10 cellular contexts compared by ENCODE assay signal in the genomic region with DNA sequence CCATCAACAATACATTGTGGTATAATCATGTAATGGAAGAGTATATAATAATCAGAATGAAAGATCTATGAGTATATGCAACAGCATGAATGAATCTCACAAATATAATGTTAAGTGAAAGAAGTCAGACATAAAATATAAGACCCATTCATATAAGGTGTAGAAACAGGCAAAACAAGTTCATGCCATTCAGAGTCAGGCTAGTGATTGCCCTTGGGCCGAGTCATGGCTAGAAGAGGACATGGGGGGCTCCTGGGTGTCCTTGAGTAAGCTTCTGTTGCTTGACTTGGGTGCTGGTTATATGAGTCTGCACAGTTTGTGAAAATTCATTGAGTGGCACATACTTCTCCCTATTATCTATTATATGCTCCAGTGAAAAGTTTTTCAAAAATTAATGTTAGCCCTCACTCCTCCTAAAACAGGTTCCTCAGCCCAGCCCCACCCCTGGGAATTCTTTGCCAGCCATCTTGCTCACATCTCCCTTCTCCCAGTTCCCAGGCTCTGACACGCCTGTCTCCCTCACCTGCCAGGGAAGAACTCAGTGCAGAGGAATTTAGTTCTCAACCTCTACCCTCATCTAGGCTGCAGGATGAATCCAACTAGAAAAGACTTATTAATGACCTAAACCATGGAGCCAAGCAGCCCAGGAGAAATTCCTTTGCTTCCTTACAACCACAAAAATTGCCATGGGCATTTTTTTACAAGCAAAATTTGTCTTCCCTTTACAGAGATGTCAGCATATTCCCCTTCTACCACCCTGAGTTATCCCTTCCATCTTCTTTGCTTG. TPM values are rescaled to one million over a fixed set of nuclear protein-coding genes. Genes with fewer than 3 reads are reported as not detected.
DNase-seq lines count a peak whose midpoint lies in the region; ATAC-seq, FAIRE-seq and TF ChIP-seq lines count a peak whose summit lies in the region.
"Had no signal": no experiment of that assay in that cellular context is flagged by ENCODE, and none has a peak within 500 bp of the region (broad histone marks: within the 10 kb centered on the region; RNA-seq: fewer than 3 reads in every experiment).

No MANE protein-coding gene starts in this region.

- no peak for ATAC-seq in activated T-helper 17 cell treated with anti-CD3 and anti-CD28 coated beads, Interleukin-2, amount 50 U/mL, for 72 hours (replicated peaks)
- no peak for ATAC-seq in activated CD8-positive, alpha-beta memory T cell treated with anti-CD3 and anti-CD28 coated beads, Interleukin-2, amount 10 ng/mL, durations not matched to agents 7 days and 5 days

- TF ChIP-seq POLR2A in H54 (IDR thresholded peaks at IDR 0.05; ENCODE audit: low read depth, low read length) (no peak), suprapubic skin (IDR thresholded peaks at IDR 0.05) (no peak)

- H3K4me1 Mint-ChIP-seq in activated T-helper 17 cell treated with anti-CD3 and anti-CD28 coated beads, Interleukin-2, amount 50 U/mL, for 72 hours = no peaks in the 10 kb centered on the region
- H3K4me1 Mint-ChIP-seq in activated CD8-positive, alpha-beta memory T cell treated with anti-CD3 and anti-CD28 coated beads, Interleukin-2, amount 10 ng/mL, durations not matched to agents 7 days and 5 days = peaks cover under 1% of the 10 kb centered on the region

- H3K27ac ChIP-seq in RWPE1 (peak overlapping the region; percentile 80), suprapubic skin (peak overlapping the region; percentile 36)

- no peak overlapping the region for H3K4me3 Mint-ChIP-seq in activated T-helper 17 cell treated with anti-CD3 and anti-CD28 coated beads, Interleukin-2, amount 50 U/mL, for 72 hours
- H3K4me3 Mint-ChIP-seq in activated CD8-positive, alpha-beta memory T cell treated with anti-CD3 and anti-CD28 coated beads, Interleukin-2, amount 10 ng/mL, durations not matched to agents 7 days and 5 days = no peak overlapping the region

- CTCF ChIA-PET in RWPE1 (lab: Yijun Ruan, JAX) = interaction anchor here (0.7 kb wide), 1 partner anchor 70 kb away, joined by 3 read pairs; no protein-coding TSS in a partner anchor
- CTCF ChIA-PET in activated CD8-positive, alpha-beta memory T cell treated with anti-CD3 and anti-CD28 coated beads, Interleukin-2, amount 10 ng/mL, durations not matched to agents 7 days and 5 days (lab: Charles Lee) = no interaction called here

- H3K4me3 ChIP-seq in fibroblast of mammary gland (ENCODE audit: control insufficient read depth, low read depth, low read length) (no peak overlapping the region), suprapubic skin (no peak overlapping the region)

- DNase-seq in H54 (ENCODE audit: insufficient read length, low spot score) (peak; percentile 58), RWPE1 (ENCODE audit: low spot score) (peak; percentile 89), fibroblast of mammary gland (ENCODE audit: low read depth) (peak; percentile 23), suprapubic skin (ENCODE audit: low spot score in 2 of 2) (no peak), D721Med (ENCODE audit: insufficient read length, low spot score) (no peak), GM13977 (ENCODE audit: low spot score) (no peak)
- no peak for DNase-seq in activated CD8-positive, alpha-beta memory T cell treated with anti-CD3 and anti-CD28 coated beads, Interleukin-2, amount 10 ng/mL, durations not matched to agents 7 days and 5 days
- DNase-seq: activated T-cell treated with anti-CD3 and anti-CD28 coated beads, Interleukin-2, amount 50 U/mL, for 48 hours; stimulated activated naive CD8-positive, alpha-beta T cell treated with anti-CD3 and anti-CD28 coated beads, Interleukin-15, Interleukin-2, amounts not matched to agents 100 U/mL and 50 U/mL, for 24 hours had no signal

- TF ChIP-seq CTCF in RWPE1 (conservative IDR thresholded peaks at IDR 0.05; ENCODE audit: low read depth) (no peak), fibroblast of mammary gland (conservative IDR thresholded peaks at IDR 0.05; ENCODE audit: control insufficient read depth, insufficient read depth, low read depth, low read length) (no peak), suprapubic skin (IDR thresholded peaks at IDR 0.05) (no peak), D721Med (IDR thresholded peaks at IDR 0.05; ENCODE audit: insufficient read depth, missing control alignments) (no peak), GM13977 (IDR thresholded peaks at IDR 0.05; ENCODE audit: extremely low read depth, insufficient read depth, missing control alignments) (no peak)

- in situ Hi-C loops in GM13977 (cut with MboI; ENCODE audit: low pct_unique_long_range_greater_than_20kb, low sequenced_read_pairs, unreplicated experiment) = no loop called here

- POLR2A ChIA-PET in RWPE1 (lab: Yijun Ruan, JAX; ENCODE audit: low non-redundant PET) = no interaction called here

- H3K27me3 Mint-ChIP-seq in activated T-helper 17 cell treated with anti-CD3 and anti-CD28 coated beads, Interleukin-2, amount 50 U/mL, for 72 hours = no peaks in the 10 kb centered on the region
- no peaks in the 10 kb centered on the region for H3K27me3 Mint-ChIP-seq in activated CD8-positive, alpha-beta memory T cell treated with anti-CD3 and anti-CD28 coated beads, Interleukin-2, amount 10 ng/mL, durations not matched to agents 7 days and 5 days

- no peaks in the 10 kb centered on the region for H3K36me3 ChIP-seq in suprapubic skin

- no peaks in the 10 kb centered on the region for H3K9me3 ChIP-seq in suprapubic skin

- no peaks in the 10 kb centered on the region for H3K27me3 ChIP-seq in suprapubic skin

- peaks cover 16% of the 10 kb centered on the region for H3K4me1 ChIP-seq in suprapubic skin

- no peaks in the 10 kb centered on the region for H3K9me3 Mint-ChIP-seq in activated T-helper 17 cell treated with anti-CD3 and anti-CD28 coated beads, Interleukin-2, amount 50 U/mL, for 72 hours
- H3K9me3 Mint-ChIP-seq in activated CD8-positive, alpha-beta memory T cell treated with anti-CD3 and anti-CD28 coated beads, Interleukin-2, amount 10 ng/mL, durations not matched to agents 7 days and 5 days (ENCODE audit: low read depth) = no peaks in the 10 kb centered on the region

- peak; percentile 87 for FAIRE-seq in H54 (lab: Jason Lieb, UNC)
- no peak for FAIRE-seq in D721Med (lab: Jason Lieb, UNC)

- no peak overlapping the region for H3K27ac Mint-ChIP-seq in activated T-helper 17 cell treated with anti-CD3 and anti-CD28 coated beads, Interleukin-2, amount 50 U/mL, for 72 hours
- H3K27ac Mint-ChIP-seq in activated CD8-positive, alpha-beta memory T cell treated with anti-CD3 and anti-CD28 coated beads, Interleukin-2, amount 10 ng/mL, durations not matched to agents 7 days and 5 days = no peak overlapping the region

- no peaks in the 10 kb centered on the region for H3K36me3 Mint-ChIP-seq in activated T-helper 17 cell treated with anti-CD3 and anti-CD28 coated beads, Interleukin-2, amount 50 U/mL, for 72 hours (ENCODE audit: low read depth)
- H3K36me3 Mint-ChIP-seq in activated CD8-positive, alpha-beta memory T cell treated with anti-CD3 and anti-CD28 coated beads, Interleukin-2, amount 10 ng/mL, durations not matched to agents 7 days and 5 days = peaks cover 2% of the 10 kb centered on the region

- WGBS in suprapubic skin = 36% methylated on average over 2 of the region's 2 CpGs

- no peak for TF ChIP-seq EP300 in suprapubic skin (IDR thresholded peaks at IDR 0.05)

RNA-seq across cellular contexts. Expression of gene NFAT5, which starts 52.4 kb away (rescaled TPM):
- total RNA-seq in suprapubic skin = 100 to 1,000 TPM in 1 of 4 donors, 10 to 100 TPM in 3; 67.7 to 146 (median 80.8) TPM
- 10 to 100 TPM; 33.0 to 76.0 TPM for total RNA-seq in activated T-helper 17 cell treated with anti-CD3 and anti-CD28 coated beads, Interleukin-2, amount 50 U/mL, for 72 hours
- total RNA-seq in activated CD8-positive, alpha-beta memory T cell treated with anti-CD3 and anti-CD28 coated beads, Interleukin-2, amount 10 ng/mL, durations not matched to agents 7 days and 5 days = 10 to 100 TPM; 28.7 to 36.8 TPM

Comparison
In these comparisons a context has a peak if more than half of its experiments do, and no peak if none do; other contexts are left out.
1. DNase-seq: peak in H54 (single experiment), RWPE1 (single experiment) and fibroblast of mammary gland (single experiment); none in suprapubic skin (0 of 2), D721Med (single experiment), GM13977 (single experiment) and activated CD8-positive, alpha-beta memory T cell treated with anti-CD3 and anti-CD28 coated beads, Interleukin-2, amount 10 ng/mL, durations not matched to agents 7 days and 5 days (single experiment).